Comparison of ENCODE assay signal across 18 cellular contexts in the genomic region with DNA sequence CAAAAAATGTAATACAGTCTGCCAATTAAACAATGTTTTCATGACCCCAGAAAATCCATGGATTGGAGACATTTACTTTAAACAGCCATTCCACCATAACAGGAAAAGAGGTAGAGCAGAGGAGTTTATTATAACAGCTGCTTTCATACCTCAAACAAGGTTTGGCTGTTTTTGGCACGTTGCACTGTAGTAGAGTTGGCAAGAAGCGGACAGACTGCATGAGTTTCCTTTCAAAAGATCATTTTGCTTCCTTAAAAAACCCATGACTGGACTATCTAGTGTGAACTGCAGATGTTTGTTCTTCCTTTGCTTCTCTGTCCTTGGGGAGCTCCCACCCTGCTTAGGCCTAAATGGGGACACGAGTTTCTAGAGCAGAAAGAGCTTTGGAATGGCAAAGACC.
DNase-seq lines count a peak whose midpoint lies in the region; ATAC-seq and TF ChIP-seq lines count a peak whose summit lies in the region.
"Had no signal": no experiment of that assay in that cellular context is flagged by ENCODE, and none has a peak within 500 bp of the region (broad histone marks: within the 10 kb centered on the region; RNA-seq: fewer than 3 reads in every experiment).

No MANE protein-coding gene starts in this region.

- DNase-seq in chondrocyte (ENCODE audit: low spot score) (no peak), left ventricle myocardium superior (no peak), prostate gland (ENCODE audit: low spot score) (peak; percentile 23), left colon (no peak)
- no peak for DNase-seq in stimulated activated naive CD4-positive, alpha-beta T cell (lab: John Stamatoyannopoulos, UW)
- no peak for DNase-seq in activated T-helper 2 cell treated with anti-CD3 and anti-CD28 coated beads, Interferon-gamma antibody, Interleukin-2, Interleukin-4, amounts not matched to agents 10 μg/mL and 5 μg/mL and 100 μg/mL, durations not matched to agents 14 hours and 24 hours and 36 hours (ENCODE audit: low spot score)
- DNase-seq: activated CD4-positive, alpha-beta T cell treated with anti-CD3 and anti-CD28 coated beads for 48 hours; activated naive CD8-positive, alpha-beta T cell treated with anti-CD3 and anti-CD28 coated beads for 36 hours; activated T-cell treated with anti-CD3 and anti-CD28 coated beads, Interleukin-2, amount 50 U/mL, for 1 hour; CD4-positive, alpha-beta memory T cell; Kasumi-1; NCI-H446; trophoblast cell had no signal

- TF ChIP-seq CTCF in chondrocyte (IDR thresholded peaks at IDR 0.05), result no peak
- TF ChIP-seq CTCF in prostate gland (IDR thresholded peaks at IDR 0.05), result no peak

- ATAC-seq in left ventricle myocardium superior (peak; percentile 71), GM21529 (IDR thresholded peaks at IDR 0.05; ENCODE audit: unreplicated experiment) (no peak), left colon (no peak)

- H4K20me1 ChIP-seq in BLaER1 treated with 17β-estradiol and CSF1 and Interleukin-3, amounts not matched to agents 10 nM and 100 nM, result no peaks in the 10 kb centered on the region

- no peaks in the 10 kb centered on the region for H3K36me3 ChIP-seq in BLaER1 treated with 17β-estradiol and CSF1 and Interleukin-3, amounts not matched to agents 10 nM and 100 nM
- H3K36me3 ChIP-seq in prostate gland, result no peaks in the 10 kb centered on the region
- H3K36me3 ChIP-seq: SJCRH30 had no signal

- intact Hi-C loops in left ventricle myocardium superior (cut with micrococcal nuclease), result no loop called here
- intact Hi-C loops in prostate gland (cut with DNase I), result loop anchor here (10.0 kb wide), 1 partner anchor 238 kb away; no protein-coding TSS in a partner anchor
- intact Hi-C loops in left colon (cut with DNase I, micrococcal nuclease), result no loop called here
- intact Hi-C loops in activated T-helper 2 cell treated with anti-CD3 and anti-CD28 coated beads, Interferon-gamma antibody, Interleukin-2, Interleukin-4, amounts not matched to agents 10 μg/mL and 5 μg/mL and 100 μg/mL, durations not matched to agents 14 hours and 24 hours and 36 hours (cut with micrococcal nuclease), result no loop called here

- H3K9me3 Mint-ChIP-seq in chondrocyte (ENCODE audit: low read depth), result no peaks in the 10 kb centered on the region
- no peaks in the 10 kb centered on the region for H3K9me3 Mint-ChIP-seq in activated T-helper 2 cell treated with anti-CD3 and anti-CD28 coated beads, Interferon-gamma antibody, Interleukin-2, Interleukin-4, amounts not matched to agents 10 μg/mL and 5 μg/mL and 100 μg/mL, durations not matched to agents 14 hours and 24 hours and 36 hours
- H3K9me3 Mint-ChIP-seq: activated naive CD8-positive, alpha-beta T cell treated with anti-CD3 and anti-CD28 coated beads for 36 hours; neural crest cell had no signal

- H3K27me3 ChIP-seq in BLaER1 treated with 17β-estradiol and CSF1 and Interleukin-3, amounts not matched to agents 10 nM and 100 nM, result no peaks in the 10 kb centered on the region
- no peaks in the 10 kb centered on the region for H3K27me3 ChIP-seq in prostate gland (replicated peaks; ENCODE audit: insufficient read depth)
- H3K27me3 ChIP-seq: SJCRH30 had no signal

- peak overlapping the region; percentile 81 to 92 (median 88) for H3K4me2 ChIP-seq in BLaER1 treated with 17β-estradiol and CSF1 and Interleukin-3, amounts not matched to agents 10 nM and 100 nM

- peaks cover 0 to 9% (median 0%) of the 10 kb centered on the region in 11 experiments; a peak in 6 of 22 replicates for H3K9me3 ChIP-seq in BLaER1 treated with 17β-estradiol and CSF1 and Interleukin-3, amounts not matched to agents 10 nM and 100 nM (replicated peaks in 1 of 11)
- H3K9me3 ChIP-seq in prostate gland, result no peaks in the 10 kb centered on the region
- H3K9me3 ChIP-seq: SJCRH30 had no signal

- 21% methylated on average over 3 of the region's 3 CpGs for WGBS in prostate gland

- peak overlapping the region; percentile 92 to 98 (median 96) for H3K27ac ChIP-seq in BLaER1 treated with 17β-estradiol and CSF1 and Interleukin-3, amounts not matched to agents 10 nM and 100 nM
- H3K27ac ChIP-seq in prostate gland, result no peak overlapping the region
- H3K27ac ChIP-seq: epithelial cell of prostate, SJCRH30 had no signal

- no peaks in the 10 kb centered on the region for H3K36me3 Mint-ChIP-seq in chondrocyte (ENCODE audit: low read depth)
- H3K36me3 Mint-ChIP-seq in activated T-helper 2 cell treated with anti-CD3 and anti-CD28 coated beads, Interferon-gamma antibody, Interleukin-2, Interleukin-4, amounts not matched to agents 10 μg/mL and 5 μg/mL and 100 μg/mL, durations not matched to agents 14 hours and 24 hours and 36 hours (ENCODE audit: low read depth), result no peaks in the 10 kb centered on the region
- H3K36me3 Mint-ChIP-seq: activated naive CD8-positive, alpha-beta T cell treated with anti-CD3 and anti-CD28 coated beads for 36 hours; CD4-positive, alpha-beta memory T cell had no signal

- H3K4me3 ChIP-seq in BLaER1 treated with 17β-estradiol and CSF1 and Interleukin-3, amounts not matched to agents 10 nM and 100 nM, result no peak overlapping the region
- H3K4me3 ChIP-seq in prostate gland, result no peak overlapping the region
- H3K4me3 ChIP-seq: SJCRH30 had no signal

- H3K9ac ChIP-seq in BLaER1 treated with 17β-estradiol and CSF1 and Interleukin-3, amounts not matched to agents 10 nM and 100 nM, result peak overlapping the region; percentile 59 to 86 (median 80); a peak in 20 of 22 replicates

- TF ChIP-seq POLR2A in prostate gland (IDR thresholded peaks at IDR 0.05), result no peak

- H3K4me1 ChIP-seq in BLaER1 treated with 17β-estradiol and CSF1 and Interleukin-3, amounts not matched to agents 10 nM and 100 nM, result peaks cover 98 to 100% (median 99%) of the 10 kb centered on the region in 10 experiments
- H3K4me1 ChIP-seq in prostate gland (replicated peaks), result peaks cover 8% of the 10 kb centered on the region
- H3K4me1 ChIP-seq: SJCRH30 had no signal

- H3K27me3 Mint-ChIP-seq in chondrocyte (ENCODE audit: low read depth), result no peaks in the 10 kb centered on the region
- H3K27me3 Mint-ChIP-seq in activated T-helper 2 cell treated with anti-CD3 and anti-CD28 coated beads, Interferon-gamma antibody, Interleukin-2, Interleukin-4, amounts not matched to agents 10 μg/mL and 5 μg/mL and 100 μg/mL, durations not matched to agents 14 hours and 24 hours and 36 hours (ENCODE audit: low read depth), result peaks cover 10% of the 10 kb centered on the region

- no peak overlapping the region for H3K4me3 Mint-ChIP-seq in chondrocyte (ENCODE audit: unreplicated experiment)
- H3K4me3 Mint-ChIP-seq in activated T-helper 2 cell treated with anti-CD3 and anti-CD28 coated beads, Interferon-gamma antibody, Interleukin-2, Interleukin-4, amounts not matched to agents 10 μg/mL and 5 μg/mL and 100 μg/mL, durations not matched to agents 14 hours and 24 hours and 36 hours (ENCODE audit: low read depth), result no peak overlapping the region
- H3K4me3 Mint-ChIP-seq: activated naive CD8-positive, alpha-beta T cell treated with anti-CD3 and anti-CD28 coated beads for 36 hours; CD4-positive, alpha-beta memory T cell; neural crest cell had no signal

- H3K27ac Mint-ChIP-seq in chondrocyte (ENCODE audit: unreplicated experiment), result peak overlapping the region; percentile 51
- H3K27ac Mint-ChIP-seq in activated T-helper 2 cell treated with anti-CD3 and anti-CD28 coated beads, Interferon-gamma antibody, Interleukin-2, Interleukin-4, amounts not matched to agents 10 μg/mL and 5 μg/mL and 100 μg/mL, durations not matched to agents 14 hours and 24 hours and 36 hours, result no peak overlapping the region
- H3K27ac Mint-ChIP-seq: activated naive CD8-positive, alpha-beta T cell treated with anti-CD3 and anti-CD28 coated beads for 36 hours; CD4-positive, alpha-beta memory T cell had no signal

- peaks cover 40% of the 10 kb centered on the region for H3K4me1 Mint-ChIP-seq in chondrocyte (ENCODE audit: low read depth)
- H3K4me1 Mint-ChIP-seq in activated T-helper 2 cell treated with anti-CD3 and anti-CD28 coated beads, Interferon-gamma antibody, Interleukin-2, Interleukin-4, amounts not matched to agents 10 μg/mL and 5 μg/mL and 100 μg/mL, durations not matched to agents 14 hours and 24 hours and 36 hours (ENCODE audit: low read depth), result no peaks in the 10 kb centered on the region

Comparison
In these comparisons a context has a peak if more than half of its experiments do, and no peak if none do; other contexts are left out.
1. H3K27ac ChIP-seq: peak in BLaER1 treated with 17β-estradiol and CSF1 and Interleukin-3, amounts not matched to agents 10 nM and 100 nM (11 of 11); none in prostate gland (0 of 2).